Comparison of ENCODE assay signal across 1 cellular context in genomic region chr5:37988454-37989046, GRCh38.
TF ChIP-seq lines count a peak whose summit lies in the region.

No MANE protein-coding gene starts in this region.

TF ChIP-seq in HepG2, 621 proteins besides CTCF, POLR2A, EP300 and RAD21 (continued from another document and continues in another):
- TF ChIP-seq PBX3 (CRISPR knock-in tag; IDR thresholded peaks at IDR 0.05; ENCODE audit: borderline replicate concordance) (no peak), ZNF362 (CRISPR knock-in tag; IDR thresholded peaks at IDR 0.05; ENCODE audit: borderline replicate concordance) (no peak), RAD51 (IDR thresholded peaks at IDR 0.05; ENCODE audit: borderline replicate concordance) (no peak), ZBTB20 (CRISPR knock-in tag; IDR thresholded peaks at IDR 0.05; ENCODE audit: borderline replicate concordance, low read depth) (no peak), ARID5B (CRISPR knock-in tag; IDR thresholded peaks at IDR 0.05) (peak; percentile 96), RARG (CRISPR knock-in tag; IDR thresholded peaks at IDR 0.05; ENCODE audit: low read depth) (no peak), TRAFD1 (CRISPR knock-in tag; IDR thresholded peaks at IDR 0.05; ENCODE audit: borderline replicate concordance) (no peak), ZBTB34 (CRISPR knock-in tag; IDR thresholded peaks at IDR 0.05) (no peak), KLF13 (CRISPR knock-in tag; IDR thresholded peaks at IDR 0.05) (no peak), RFXAP (CRISPR knock-in tag; IDR thresholded peaks at IDR 0.05; ENCODE audit: borderline replicate concordance) (no peak), ZNF510 (CRISPR knock-in tag; IDR thresholded peaks at IDR 0.05; ENCODE audit: low read depth) (no peak), ZBTB7A (CRISPR knock-in tag; IDR thresholded peaks at IDR 0.05) (no peak), EHMT2 (IDR thresholded peaks at IDR 0.05; ENCODE audit: borderline replicate concordance, low read depth, low read length) (peak; percentile 50; the same call in 1 of the 2 replicates), SP5 (CRISPR knock-in tag; IDR thresholded peaks at IDR 0.05; ENCODE audit: borderline replicate concordance, low read depth) (no peak), ATF5 (CRISPR knock-in tag; IDR thresholded peaks at IDR 0.05; ENCODE audit: low read depth) (no peak), SAP130 (CRISPR knock-in tag; IDR thresholded peaks at IDR 0.05; ENCODE audit: low read depth) (peak; percentile 68), PCBP2 (optimal IDR thresholded peaks at IDR 0.05; ENCODE audit: low read depth, low read length, poor library complexity, severe bottlenecking) (no peak), AHR (CRISPR knock-in tag; IDR thresholded peaks at IDR 0.05) (no peak), ERF (CRISPR knock-in tag; IDR thresholded peaks at IDR 0.05) (no peak), TCF12 (IDR thresholded peaks at IDR 0.05) (no peak), TCF12 (CRISPR knock-in tag; IDR thresholded peaks at IDR 0.05) (no peak), SMARCC2 (IDR thresholded peaks at IDR 0.05) (no peak), TBX2 (CRISPR knock-in tag; IDR thresholded peaks at IDR 0.05; ENCODE audit: borderline replicate concordance) (no peak), ZNF570 (CRISPR knock-in tag; IDR thresholded peaks at IDR 0.05; ENCODE audit: borderline replicate concordance) (no peak), ZNF644 (CRISPR knock-in tag; IDR thresholded peaks at IDR 0.05; ENCODE audit: low read depth) (0 out of 2 replicates have a peak, but pooled peaks have one; percentile 40), GABPB1 (CRISPR knock-in tag; IDR thresholded peaks at IDR 0.05) (no peak), PBX2 (CRISPR knock-in tag; IDR thresholded peaks at IDR 0.05) (no peak), ZFP62 (CRISPR knock-in tag; IDR thresholded peaks at IDR 0.05) (no peak), ZNF564 (CRISPR knock-in tag; IDR thresholded peaks at IDR 0.05) (no peak), ZNF337 (CRISPR knock-in tag; IDR thresholded peaks at IDR 0.05; ENCODE audit: borderline replicate concordance, low read depth) (no peak), JDP2 (CRISPR knock-in tag; IDR thresholded peaks at IDR 0.05; ENCODE audit: borderline replicate concordance) (no peak), FOXK1 (CRISPR knock-in tag; IDR thresholded peaks at IDR 0.05; ENCODE audit: borderline replicate concordance, low read depth) (peak; percentile 64; the same call in 1 of the 2 replicates), MXD4 (CRISPR knock-in tag; IDR thresholded peaks at IDR 0.05) (no peak), PHF21A (CRISPR knock-in tag; IDR thresholded peaks at IDR 0.05) (no peak), FOXO1 (CRISPR knock-in tag; IDR thresholded peaks at IDR 0.05) (peak; percentile 73; the same call in 1 of the 2 replicates), HOXA7 (CRISPR knock-in tag; IDR thresholded peaks at IDR 0.05) (no peak), ZNF143 (CRISPR knock-in tag; IDR thresholded peaks at IDR 0.05) (no peak), NR2F6 (IDR thresholded peaks at IDR 0.05) (no peak), NR2F6 (CRISPR knock-in tag; IDR thresholded peaks at IDR 0.05) (no peak), ZNF563 (CRISPR knock-in tag; IDR thresholded peaks at IDR 0.05) (no peak), ZKSCAN5 (CRISPR knock-in tag; IDR thresholded peaks at IDR 0.05) (no peak), ZNF577 (CRISPR knock-in tag; IDR thresholded peaks at IDR 0.05; ENCODE audit: borderline replicate concordance, low read depth) (no peak), ZNF333 (CRISPR knock-in tag; IDR thresholded peaks at IDR 0.05; ENCODE audit: borderline replicate concordance) (no peak)
- TF ChIP-seq, protein P1, sequence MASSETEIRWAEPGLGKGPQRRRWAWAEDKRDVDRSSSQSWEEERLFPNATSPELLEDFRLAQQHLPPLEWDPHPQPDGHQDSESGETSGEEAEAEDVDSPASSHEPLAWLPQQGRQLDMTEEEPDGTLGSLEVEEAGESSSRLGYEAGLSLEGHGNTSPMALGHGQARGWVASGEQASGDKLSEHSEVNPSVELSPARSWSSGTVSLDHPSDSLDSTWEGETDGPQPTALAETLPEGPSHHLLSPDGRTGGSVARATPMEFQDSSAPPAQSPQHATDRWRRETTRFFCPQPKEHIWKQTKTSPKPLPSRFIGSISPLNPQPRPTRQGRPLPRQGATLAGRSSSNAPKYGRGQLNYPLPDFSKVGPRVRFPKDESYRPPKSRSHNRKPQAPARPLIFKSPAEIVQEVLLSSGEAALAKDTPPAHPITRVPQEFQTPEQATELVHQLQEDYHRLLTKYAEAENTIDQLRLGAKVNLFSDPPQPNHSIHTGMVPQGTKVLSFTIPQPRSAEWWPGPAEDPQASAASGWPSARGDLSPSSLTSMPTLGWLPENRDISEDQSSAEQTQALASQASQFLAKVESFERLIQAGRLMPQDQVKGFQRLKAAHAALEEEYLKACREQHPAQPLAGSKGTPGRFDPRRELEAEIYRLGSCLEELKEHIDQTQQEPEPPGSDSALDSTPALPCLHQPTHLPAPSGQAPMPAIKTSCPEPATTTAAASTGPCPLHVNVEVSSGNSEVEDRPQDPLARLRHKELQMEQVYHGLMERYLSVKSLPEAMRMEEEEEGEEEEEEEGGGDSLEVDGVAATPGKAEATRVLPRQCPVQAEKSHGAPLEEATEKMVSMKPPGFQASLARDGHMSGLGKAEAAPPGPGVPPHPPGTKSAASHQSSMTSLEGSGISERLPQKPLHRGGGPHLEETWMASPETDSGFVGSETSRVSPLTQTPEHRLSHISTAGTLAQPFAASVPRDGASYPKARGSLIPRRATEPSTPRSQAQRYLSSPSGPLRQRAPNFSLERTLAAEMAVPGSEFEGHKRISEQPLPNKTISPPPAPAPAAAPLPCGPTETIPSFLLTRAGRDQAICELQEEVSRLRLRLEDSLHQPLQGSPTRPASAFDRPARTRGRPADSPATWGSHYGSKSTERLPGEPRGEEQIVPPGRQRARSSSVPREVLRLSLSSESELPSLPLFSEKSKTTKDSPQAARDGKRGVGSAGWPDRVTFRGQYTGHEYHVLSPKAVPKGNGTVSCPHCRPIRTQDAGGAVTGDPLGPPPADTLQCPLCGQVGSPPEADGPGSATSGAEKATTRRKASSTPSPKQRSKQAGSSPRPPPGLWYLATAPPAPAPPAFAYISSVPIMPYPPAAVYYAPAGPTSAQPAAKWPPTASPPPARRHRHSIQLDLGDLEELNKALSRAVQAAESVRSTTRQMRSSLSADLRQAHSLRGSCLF (CRISPR knock-in tag; IDR thresholded peaks at IDR 0.05; ENCODE audit: borderline replicate concordance): no peak
- TF ChIP-seq, protein P2, sequence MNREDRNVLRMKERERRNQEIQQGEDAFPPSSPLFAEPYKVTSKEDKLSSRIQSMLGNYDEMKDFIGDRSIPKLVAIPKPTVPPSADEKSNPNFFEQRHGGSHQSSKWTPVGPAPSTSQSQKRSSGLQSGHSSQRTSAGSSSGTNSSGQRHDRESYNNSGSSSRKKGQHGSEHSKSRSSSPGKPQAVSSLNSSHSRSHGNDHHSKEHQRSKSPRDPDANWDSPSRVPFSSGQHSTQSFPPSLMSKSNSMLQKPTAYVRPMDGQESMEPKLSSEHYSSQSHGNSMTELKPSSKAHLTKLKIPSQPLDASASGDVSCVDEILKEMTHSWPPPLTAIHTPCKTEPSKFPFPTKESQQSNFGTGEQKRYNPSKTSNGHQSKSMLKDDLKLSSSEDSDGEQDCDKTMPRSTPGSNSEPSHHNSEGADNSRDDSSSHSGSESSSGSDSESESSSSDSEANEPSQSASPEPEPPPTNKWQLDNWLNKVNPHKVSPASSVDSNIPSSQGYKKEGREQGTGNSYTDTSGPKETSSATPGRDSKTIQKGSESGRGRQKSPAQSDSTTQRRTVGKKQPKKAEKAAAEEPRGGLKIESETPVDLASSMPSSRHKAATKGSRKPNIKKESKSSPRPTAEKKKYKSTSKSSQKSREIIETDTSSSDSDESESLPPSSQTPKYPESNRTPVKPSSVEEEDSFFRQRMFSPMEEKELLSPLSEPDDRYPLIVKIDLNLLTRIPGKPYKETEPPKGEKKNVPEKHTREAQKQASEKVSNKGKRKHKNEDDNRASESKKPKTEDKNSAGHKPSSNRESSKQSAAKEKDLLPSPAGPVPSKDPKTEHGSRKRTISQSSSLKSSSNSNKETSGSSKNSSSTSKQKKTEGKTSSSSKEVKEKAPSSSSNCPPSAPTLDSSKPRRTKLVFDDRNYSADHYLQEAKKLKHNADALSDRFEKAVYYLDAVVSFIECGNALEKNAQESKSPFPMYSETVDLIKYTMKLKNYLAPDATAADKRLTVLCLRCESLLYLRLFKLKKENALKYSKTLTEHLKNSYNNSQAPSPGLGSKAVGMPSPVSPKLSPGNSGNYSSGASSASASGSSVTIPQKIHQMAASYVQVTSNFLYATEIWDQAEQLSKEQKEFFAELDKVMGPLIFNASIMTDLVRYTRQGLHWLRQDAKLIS (CRISPR knock-in tag; IDR thresholded peaks at IDR 0.05): no peak
